In genomic region chr1:8239306-8240023, GRCh38 we compare ENCODE assay signal across 1 cellular context.
TF ChIP-seq lines count a peak whose summit lies in the region.

No MANE protein-coding gene starts in this region.

TF ChIP-seq in HepG2, 621 proteins besides CTCF, POLR2A, EP300 and RAD21 (continued from another document and continues in another):
- no peak for TF ChIP-seq NR0B2 (CRISPR knock-in tag; IDR thresholded peaks at IDR 0.05)
- TF ChIP-seq HNRNPUL1 (IDR thresholded peaks at IDR 0.05; ENCODE audit: low read depth, low read length): no peak
- no peak for TF ChIP-seq ESRRA (CRISPR knock-in tag; IDR thresholded peaks at IDR 0.05; ENCODE audit: low read depth)
- TF ChIP-seq ZNF432 (CRISPR knock-in tag; IDR thresholded peaks at IDR 0.05; ENCODE audit: borderline replicate concordance): no peak
- no peak for TF ChIP-seq ZNF296 (CRISPR knock-in tag; conservative IDR thresholded peaks at IDR 0.05)
- peak; percentile 43 for TF ChIP-seq ZNF614 (CRISPR knock-in tag; IDR thresholded peaks at IDR 0.05; ENCODE audit: borderline replicate concordance)
- no peak for TF ChIP-seq ZNF33A (CRISPR knock-in tag; IDR thresholded peaks at IDR 0.05; ENCODE audit: borderline replicate concordance)
- no peak for TF ChIP-seq MAF1 (CRISPR knock-in tag; IDR thresholded peaks at IDR 0.05; ENCODE audit: borderline replicate concordance)
- no peak for TF ChIP-seq HNRNPK (IDR thresholded peaks at IDR 0.05; ENCODE audit: low read depth, low read length, poor library complexity, severe bottlenecking)
- TF ChIP-seq ZNF550 (CRISPR knock-in tag; IDR thresholded peaks at IDR 0.05; ENCODE audit: borderline replicate concordance): no peak
- TF ChIP-seq SALL2 (CRISPR knock-in tag; IDR thresholded peaks at IDR 0.05): no peak
- TF ChIP-seq ZNF513 (CRISPR knock-in tag; conservative IDR thresholded peaks at IDR 0.05): no peak
- peak; percentile 25; the same call in 1 of the 2 replicates for TF ChIP-seq KAT8 (CRISPR knock-in tag; IDR thresholded peaks at IDR 0.05)
- no peak for TF ChIP-seq ZNF660 (CRISPR knock-in tag; IDR thresholded peaks at IDR 0.05; ENCODE audit: borderline replicate concordance, low read depth)
- TF ChIP-seq, protein P1, sequence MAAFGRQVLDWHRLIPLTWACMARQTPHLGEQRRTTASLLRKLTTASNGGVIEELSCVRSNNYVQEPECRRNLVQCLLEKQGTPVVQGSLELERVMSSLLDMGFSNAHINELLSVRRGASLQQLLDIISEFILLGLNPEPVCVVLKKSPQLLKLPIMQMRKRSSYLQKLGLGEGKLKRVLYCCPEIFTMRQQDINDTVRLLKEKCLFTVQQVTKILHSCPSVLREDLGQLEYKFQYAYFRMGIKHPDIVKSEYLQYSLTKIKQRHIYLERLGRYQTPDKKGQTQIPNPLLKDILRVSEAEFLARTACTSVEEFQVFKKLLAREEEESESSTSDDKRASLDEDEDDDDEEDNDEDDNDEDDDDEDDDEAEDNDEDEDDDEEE (CRISPR knock-in tag; IDR thresholded peaks at IDR 0.05): peak; percentile 61; the same call in 1 of the 2 replicates
- TF ChIP-seq ZNF510 (CRISPR knock-in tag; IDR thresholded peaks at IDR 0.05; ENCODE audit: low read depth): no peak; the same call in 1 of the 2 replicates
- TF ChIP-seq NFKB2 (CRISPR knock-in tag; IDR thresholded peaks at IDR 0.05; ENCODE audit: borderline replicate concordance): no peak; the same call in 1 of the 2 replicates
- no peak for TF ChIP-seq HOXA9 (CRISPR knock-in tag; IDR thresholded peaks at IDR 0.05; ENCODE audit: borderline replicate concordance)
- no peak; the same call in 1 of the 2 replicates for TF ChIP-seq ARID5B (CRISPR knock-in tag; IDR thresholded peaks at IDR 0.05)
- peak; percentile 71; the same call in 1 of the 2 replicates for TF ChIP-seq ZNF552 (CRISPR knock-in tag; IDR thresholded peaks at IDR 0.05; ENCODE audit: borderline replicate concordance)
- no peak for TF ChIP-seq IKZF4 (CRISPR knock-in tag; IDR thresholded peaks at IDR 0.05; ENCODE audit: borderline replicate concordance, low read depth, not compliant biosample characterization)
- TF ChIP-seq HMGA1 (CRISPR knock-in tag; conservative IDR thresholded peaks at IDR 0.05): no peak
- TF ChIP-seq RFX3 (CRISPR knock-in tag; IDR thresholded peaks at IDR 0.05): no peak
- TF ChIP-seq ZNF17 (CRISPR knock-in tag; IDR thresholded peaks at IDR 0.05): no peak
- peak; percentile 30; the same call in 1 of the 2 replicates for TF ChIP-seq CEBPG (CRISPR knock-in tag; IDR thresholded peaks at IDR 0.05)
- TF ChIP-seq, protein P2, sequence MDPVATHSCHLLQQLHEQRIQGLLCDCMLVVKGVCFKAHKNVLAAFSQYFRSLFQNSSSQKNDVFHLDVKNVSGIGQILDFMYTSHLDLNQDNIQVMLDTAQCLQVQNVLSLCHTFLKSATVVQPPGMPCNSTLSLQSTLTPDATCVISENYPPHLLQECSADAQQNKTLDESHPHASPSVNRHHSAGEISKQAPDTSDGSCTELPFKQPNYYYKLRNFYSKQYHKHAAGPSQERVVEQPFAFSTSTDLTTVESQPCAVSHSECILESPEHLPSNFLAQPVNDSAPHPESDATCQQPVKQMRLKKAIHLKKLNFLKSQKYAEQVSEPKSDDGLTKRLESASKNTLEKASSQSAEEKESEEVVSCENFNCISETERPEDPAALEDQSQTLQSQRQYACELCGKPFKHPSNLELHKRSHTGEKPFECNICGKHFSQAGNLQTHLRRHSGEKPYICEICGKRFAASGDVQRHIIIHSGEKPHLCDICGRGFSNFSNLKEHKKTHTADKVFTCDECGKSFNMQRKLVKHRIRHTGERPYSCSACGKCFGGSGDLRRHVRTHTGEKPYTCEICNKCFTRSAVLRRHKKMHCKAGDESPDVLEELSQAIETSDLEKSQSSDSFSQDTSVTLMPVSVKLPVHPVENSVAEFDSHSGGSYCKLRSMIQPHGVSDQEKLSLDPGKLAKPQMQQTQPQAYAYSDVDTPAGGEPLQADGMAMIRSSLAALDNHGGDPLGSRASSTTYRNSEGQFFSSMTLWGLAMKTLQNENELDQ (CRISPR knock-in tag; IDR thresholded peaks at IDR 0.05; ENCODE audit: borderline replicate concordance): no peak
- TF ChIP-seq SMARCE1 (IDR thresholded peaks at IDR 0.05; ENCODE audit: borderline replicate concordance): no peak
- no peak for TF ChIP-seq ZNF781 (CRISPR knock-in tag; IDR thresholded peaks at IDR 0.05; ENCODE audit: borderline replicate concordance, not compliant biosample characterization)
- no peak for TF ChIP-seq ZFP82 (CRISPR knock-in tag; IDR thresholded peaks at IDR 0.05; ENCODE audit: borderline replicate concordance)
- TF ChIP-seq ZNF782 (CRISPR knock-in tag; IDR thresholded peaks at IDR 0.05; ENCODE audit: borderline replicate concordance): no peak
- no peak; a peak in 2 of 4 replicates for TF ChIP-seq NR2F1 (CRISPR knock-in tag; IDR thresholded peaks at IDR 0.05)
- TF ChIP-seq SMARCC2 (IDR thresholded peaks at IDR 0.05): no peak
- TF ChIP-seq ZFP91 (CRISPR knock-in tag; IDR thresholded peaks at IDR 0.05; ENCODE audit: borderline replicate concordance): peak; percentile 73; the same call in 1 of the 2 replicates
- TF ChIP-seq CENPX (CRISPR knock-in tag; IDR thresholded peaks at IDR 0.05): no peak
- TF ChIP-seq HNRNPLL (IDR thresholded peaks at IDR 0.05; ENCODE audit: low read depth, low read length, poor library complexity, severe bottlenecking): no peak
- 0 out of 2 replicates have a peak, but pooled peaks have one; percentile 39 for TF ChIP-seq ZFP37 (CRISPR knock-in tag; IDR thresholded peaks at IDR 0.05; ENCODE audit: borderline replicate concordance)
- TF ChIP-seq PTBP1 (IDR thresholded peaks at IDR 0.05; ENCODE audit: low read depth, low read length, poor library complexity, severe bottlenecking): no peak
- TF ChIP-seq ZHX1 (CRISPR knock-in tag; IDR thresholded peaks at IDR 0.05; ENCODE audit: low read depth): no peak
- no peak for TF ChIP-seq ZNF589 (CRISPR knock-in tag; conservative IDR thresholded peaks at IDR 0.05)
- 0 out of 2 replicates have a peak, but pooled peaks have one; percentile 45 for TF ChIP-seq ZNF446 (CRISPR knock-in tag; IDR thresholded peaks at IDR 0.05)
- 0 out of 2 replicates have a peak, but pooled peaks have one; percentile 2 for TF ChIP-seq ZNF331 (CRISPR knock-in tag; IDR thresholded peaks at IDR 0.05)
- TF ChIP-seq TOE1 (CRISPR knock-in tag; IDR thresholded peaks at IDR 0.05): no peak
- TF ChIP-seq MIER3 (CRISPR knock-in tag; IDR thresholded peaks at IDR 0.05; ENCODE audit: borderline replicate concordance): no peak
- TF ChIP-seq, protein P3, sequence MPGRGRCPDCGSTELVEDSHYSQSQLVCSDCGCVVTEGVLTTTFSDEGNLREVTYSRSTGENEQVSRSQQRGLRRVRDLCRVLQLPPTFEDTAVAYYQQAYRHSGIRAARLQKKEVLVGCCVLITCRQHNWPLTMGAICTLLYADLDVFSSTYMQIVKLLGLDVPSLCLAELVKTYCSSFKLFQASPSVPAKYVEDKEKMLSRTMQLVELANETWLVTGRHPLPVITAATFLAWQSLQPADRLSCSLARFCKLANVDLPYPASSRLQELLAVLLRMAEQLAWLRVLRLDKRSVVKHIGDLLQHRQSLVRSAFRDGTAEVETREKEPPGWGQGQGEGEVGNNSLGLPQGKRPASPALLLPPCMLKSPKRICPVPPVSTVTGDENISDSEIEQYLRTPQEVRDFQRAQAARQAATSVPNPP (CRISPR knock-in tag; IDR thresholded peaks at IDR 0.05): no peak
- TF ChIP-seq, protein P4, sequence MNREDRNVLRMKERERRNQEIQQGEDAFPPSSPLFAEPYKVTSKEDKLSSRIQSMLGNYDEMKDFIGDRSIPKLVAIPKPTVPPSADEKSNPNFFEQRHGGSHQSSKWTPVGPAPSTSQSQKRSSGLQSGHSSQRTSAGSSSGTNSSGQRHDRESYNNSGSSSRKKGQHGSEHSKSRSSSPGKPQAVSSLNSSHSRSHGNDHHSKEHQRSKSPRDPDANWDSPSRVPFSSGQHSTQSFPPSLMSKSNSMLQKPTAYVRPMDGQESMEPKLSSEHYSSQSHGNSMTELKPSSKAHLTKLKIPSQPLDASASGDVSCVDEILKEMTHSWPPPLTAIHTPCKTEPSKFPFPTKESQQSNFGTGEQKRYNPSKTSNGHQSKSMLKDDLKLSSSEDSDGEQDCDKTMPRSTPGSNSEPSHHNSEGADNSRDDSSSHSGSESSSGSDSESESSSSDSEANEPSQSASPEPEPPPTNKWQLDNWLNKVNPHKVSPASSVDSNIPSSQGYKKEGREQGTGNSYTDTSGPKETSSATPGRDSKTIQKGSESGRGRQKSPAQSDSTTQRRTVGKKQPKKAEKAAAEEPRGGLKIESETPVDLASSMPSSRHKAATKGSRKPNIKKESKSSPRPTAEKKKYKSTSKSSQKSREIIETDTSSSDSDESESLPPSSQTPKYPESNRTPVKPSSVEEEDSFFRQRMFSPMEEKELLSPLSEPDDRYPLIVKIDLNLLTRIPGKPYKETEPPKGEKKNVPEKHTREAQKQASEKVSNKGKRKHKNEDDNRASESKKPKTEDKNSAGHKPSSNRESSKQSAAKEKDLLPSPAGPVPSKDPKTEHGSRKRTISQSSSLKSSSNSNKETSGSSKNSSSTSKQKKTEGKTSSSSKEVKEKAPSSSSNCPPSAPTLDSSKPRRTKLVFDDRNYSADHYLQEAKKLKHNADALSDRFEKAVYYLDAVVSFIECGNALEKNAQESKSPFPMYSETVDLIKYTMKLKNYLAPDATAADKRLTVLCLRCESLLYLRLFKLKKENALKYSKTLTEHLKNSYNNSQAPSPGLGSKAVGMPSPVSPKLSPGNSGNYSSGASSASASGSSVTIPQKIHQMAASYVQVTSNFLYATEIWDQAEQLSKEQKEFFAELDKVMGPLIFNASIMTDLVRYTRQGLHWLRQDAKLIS (CRISPR knock-in tag; IDR thresholded peaks at IDR 0.05): 0 out of 2 replicates have a peak, but pooled peaks have one; percentile 85
- TF ChIP-seq SRF (IDR thresholded peaks at IDR 0.05; ENCODE audit: low read depth, low read length): no peak
